Comparison of ENCODE assay signal across 8 cellular contexts in genomic region chr22:44668190-44668885, GRCh38. TPM values are rescaled to one million over a fixed set of nuclear protein-coding genes. Genes with fewer than 3 reads are reported as not detected.
A peak's percentile ranks its signal among the peaks of the same experiment; 100 is the strongest.
DNase-seq lines count a peak whose midpoint lies in the region; ATAC-seq and TF ChIP-seq lines count a peak whose summit lies in the region.

No MANE protein-coding gene starts in this region.

- TF ChIP-seq CTCF in HFF-Myc (IDR thresholded peaks at IDR 0.05; ENCODE audit: low read depth, low read length, missing control alignments) (no peak), esophagus squamous epithelium (IDR thresholded peaks at IDR 0.05) (no peak), neutrophil (IDR thresholded peaks at IDR 0.05) (no peak), RWPE1 (conservative IDR thresholded peaks at IDR 0.05; ENCODE audit: low read depth) (no peak)

- CTCF ChIA-PET in activated CD4-positive, alpha-beta memory T cell treated with anti-CD3 and anti-CD28 coated beads for 36 hours (lab: Charles Lee): interaction anchor here (2.9 kb wide), 1 partner anchor 16 kb away, joined by 15 read pairs; no protein-coding TSS in a partner anchor
- CTCF ChIA-PET in RWPE1 (lab: Yijun Ruan, JAX): interaction anchor here (1.0 kb wide), 1 partner anchor 676 kb away, joined by 3 read pairs; no protein-coding TSS in a partner anchor

- DNase-seq in HFF-Myc (ENCODE audit: extremely low read depth, low read depth): no peak
- peak; percentile 39 for DNase-seq in activated CD4-positive, alpha-beta memory T cell treated with anti-CD3 and anti-CD28 coated beads for 36 hours
- DNase-seq in esophagus squamous epithelium (lab: John Stamatoyannopoulos, UW): no peak
- no peak for DNase-seq in NCI-H1694 (lab: John Stamatoyannopoulos, UW)
- DNase-seq in RWPE1 (ENCODE audit: low spot score): no peak
- DNase-seq in SHP77 (lab: John Stamatoyannopoulos, UW): no peak

- peaks cover 39% of the 10 kb centered on the region for H3K4me1 Mint-ChIP-seq in activated CD4-positive, alpha-beta memory T cell treated with anti-CD3 and anti-CD28 coated beads for 36 hours (ENCODE audit: low read depth)

- intact Hi-C loops in activated CD4-positive, alpha-beta memory T cell treated with anti-CD3 and anti-CD28 coated beads for 36 hours (cut with micrococcal nuclease): loop anchor here (1.0 kb wide), 1 partner anchor 17 kb away; no protein-coding TSS in a partner anchor
- intact Hi-C loops in esophagus squamous epithelium (cut with DNase I): no loop called here

- H3K4me1 ChIP-seq in esophagus squamous epithelium: peaks cover 18 to 67% (median 26%) of the 10 kb centered on the region in 3 donors
- H3K4me1 ChIP-seq in neutrophil (ENCODE audit: control insufficient read depth in 1 of 2, insufficient read depth in 1 of 2, low read depth in 1 of 2, low read length in 1 of 2): peaks cover 44 to 45% of the 10 kb centered on the region in 2 experiments

- H3K27me3 ChIP-seq in esophagus squamous epithelium (peaks cover 0 to 49% (median 0%) of the 10 kb centered on the region in 4 donors), neutrophil (peaks cover 68% of the 10 kb centered on the region)

- POLR2A ChIA-PET in activated CD4-positive, alpha-beta memory T cell treated with anti-CD3 and anti-CD28 coated beads for 36 hours (lab: Charles Lee): no interaction called here
- POLR2A ChIA-PET in RWPE1 (lab: Yijun Ruan, JAX; ENCODE audit: low non-redundant PET): no interaction called here

- no peak for ATAC-seq in HG03432 (IDR thresholded peaks at IDR 0.05; ENCODE audit: unreplicated experiment)

- H3K27me3 Mint-ChIP-seq in activated CD4-positive, alpha-beta memory T cell treated with anti-CD3 and anti-CD28 coated beads for 36 hours: no peaks in the 10 kb centered on the region

- H3K4me3 ChIP-seq in HFF-Myc (replicated peaks; ENCODE audit: low read depth, low read length) (peak overlapping the region; percentile 47), esophagus squamous epithelium (peak overlapping the region; percentile 30 to 76 (median 58)), neutrophil (ENCODE audit: low read depth in 1 of 2, low read length in 1 of 2) (peak overlapping the region in 1 of 2 experiments; percentile 12)

- H3K4me3 Mint-ChIP-seq in activated CD4-positive, alpha-beta memory T cell treated with anti-CD3 and anti-CD28 coated beads for 36 hours: peak overlapping the region; percentile 66

- no peaks in the 10 kb centered on the region for H3K36me3 Mint-ChIP-seq in activated CD4-positive, alpha-beta memory T cell treated with anti-CD3 and anti-CD28 coated beads for 36 hours

- H3K9me3 ChIP-seq in esophagus squamous epithelium (no peaks in the 10 kb centered on the region), neutrophil (no peaks in the 10 kb centered on the region)

- H3K9me3 Mint-ChIP-seq in activated CD4-positive, alpha-beta memory T cell treated with anti-CD3 and anti-CD28 coated beads for 36 hours: no peaks in the 10 kb centered on the region

- H3K27ac ChIP-seq in esophagus squamous epithelium (peak overlapping the region; percentile 68 to 89 (median 79)), neutrophil (peak overlapping the region; percentile 3), RWPE1 (no peak overlapping the region)

- H3K27ac Mint-ChIP-seq in activated CD4-positive, alpha-beta memory T cell treated with anti-CD3 and anti-CD28 coated beads for 36 hours: no peak overlapping the region

- WGBS in esophagus squamous epithelium, 2 donors: no CpG with 5 or more reads among the region's 87 CpGs

- TF ChIP-seq POLR2A in esophagus squamous epithelium (IDR thresholded peaks at IDR 0.05): peak in 1 of 4 donors; percentile 10

- H3K36me3 ChIP-seq in esophagus squamous epithelium (no peaks in the 10 kb centered on the region), neutrophil (no peaks in the 10 kb centered on the region)

RNA-seq across cellular contexts. Expression of gene PRR5, which starts 33.7 kb away (rescaled TPM):
- 10 to 100 TPM; 10.3 to 11.8 TPM for total RNA-seq in activated CD4-positive, alpha-beta memory T cell treated with anti-CD3 and anti-CD28 coated beads for 36 hours
- 10 to 100 TPM; 20.8 to 33.0 (median 23.4) TPM for total RNA-seq in esophagus squamous epithelium
